Comparison of ENCODE assay signal across 11 cellular contexts in the genomic region with DNA sequence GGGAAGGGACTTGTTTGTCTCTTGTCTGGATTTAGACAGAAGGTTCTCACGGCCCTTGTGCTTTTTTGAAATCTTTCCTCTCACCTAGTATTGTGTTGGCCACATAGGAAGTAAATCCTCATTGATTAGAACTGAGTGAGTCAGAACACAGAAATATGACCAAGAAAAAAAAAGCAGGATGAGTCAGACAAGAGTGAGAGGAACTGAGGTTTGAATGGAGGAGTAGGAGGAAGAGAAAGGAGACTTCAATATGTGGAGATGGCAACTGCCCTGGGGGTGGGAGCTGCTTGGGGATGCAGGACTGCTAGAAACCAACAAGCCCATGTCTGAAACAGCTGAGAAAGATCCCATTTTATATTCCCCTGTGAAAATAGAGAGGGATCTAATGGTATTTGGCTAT.
DNase-seq lines count a peak whose midpoint lies in the region; ATAC-seq and TF ChIP-seq lines count a peak whose summit lies in the region.
"Had no signal": no experiment of that assay in that cellular context is flagged by ENCODE, and none has a peak within 500 bp of the region (broad histone marks: within the 10 kb centered on the region; RNA-seq: fewer than 3 reads in every experiment).

No MANE protein-coding gene starts in this region.

- intact Hi-C loops in spleen (cut with DNase I; ENCODE audit: low total_unique reads) (no loop called here), left colon (cut with DNase I, micrococcal nuclease) (no loop called here), left ventricle myocardium superior (cut with micrococcal nuclease) (no loop called here)

- no peaks in the 10 kb centered on the region for H3K27me3 ChIP-seq in spleen (replicated peaks in 1 of 7)
- H3K27me3 ChIP-seq in SJCRH30 = no peaks in the 10 kb centered on the region
- H3K27me3 ChIP-seq: ovary, uterus had no signal

- no peaks in the 10 kb centered on the region for H3K36me3 ChIP-seq in spleen
- no peaks in the 10 kb centered on the region for H3K36me3 ChIP-seq in SJCRH30
- H3K36me3 ChIP-seq: ovary, uterus had no signal

- TF ChIP-seq CTCF in spleen (IDR thresholded peaks at IDR 0.05 in 8 of 11, conservative IDR thresholded peaks at IDR 0.05 in 3 of 11) = no peak

- no peak overlapping the region for H3K4me3 ChIP-seq in spleen
- no peak overlapping the region for H3K4me3 ChIP-seq in SJCRH30
- H3K4me3 ChIP-seq: ovary, uterus had no signal

- H3K4me1 ChIP-seq in spleen = no peaks in the 10 kb centered on the region
- H3K4me1 ChIP-seq in SJCRH30 = no peaks in the 10 kb centered on the region
- H3K4me1 ChIP-seq: uterus had no signal

- H3K27ac ChIP-seq in spleen (no peak overlapping the region), SJCRH30 (no peak overlapping the region)
- H3K27ac ChIP-seq: ovary, uterus had no signal

- DNase-seq in DMS53 (lab: John Stamatoyannopoulos, UW) (peak; percentile 56), HS-5 (ENCODE audit: low read depth) (peak; percentile 63), amniotic epithelial cell (ENCODE audit: low read depth) (peak; percentile 69), kidney glomerular epithelial cell (lab: John Stamatoyannopoulos, UW) (peak; percentile 69), spleen (no peak), left colon (no peak), left ventricle myocardium superior (no peak), SJCRH30 (no peak)
- DNase-seq: ovary, T-cell, uterus had no signal

- ATAC-seq in left colon (no peak), left ventricle myocardium superior (no peak)
- ATAC-seq: T-cell had no signal

- no peak for TF ChIP-seq POLR2A in spleen (IDR thresholded peaks at IDR 0.05)

- no peaks in the 10 kb centered on the region for H3K9me3 ChIP-seq in spleen
- H3K9me3 ChIP-seq in SJCRH30 (replicated peaks) = no peaks in the 10 kb centered on the region
- H3K9me3 ChIP-seq: ovary, uterus had no signal

- WGBS in spleen, 5 donors = 60 to 90% (median 69%) methylated on average over 1 of the region's 1 CpG

Comparison
In these comparisons a context has a peak if more than half of its experiments do, and no peak if none do; other contexts are left out.
1. DNase-seq: peak in DMS53 (single experiment), HS-5 (single experiment), amniotic epithelial cell (single experiment) and kidney glomerular epithelial cell (single experiment); none in spleen (single experiment), left colon (0 of 2), left ventricle myocardium superior (single experiment) and SJCRH30 (0 of 2).